Comparison of ENCODE assay signal across 10 cellular contexts in the genomic region with DNA sequence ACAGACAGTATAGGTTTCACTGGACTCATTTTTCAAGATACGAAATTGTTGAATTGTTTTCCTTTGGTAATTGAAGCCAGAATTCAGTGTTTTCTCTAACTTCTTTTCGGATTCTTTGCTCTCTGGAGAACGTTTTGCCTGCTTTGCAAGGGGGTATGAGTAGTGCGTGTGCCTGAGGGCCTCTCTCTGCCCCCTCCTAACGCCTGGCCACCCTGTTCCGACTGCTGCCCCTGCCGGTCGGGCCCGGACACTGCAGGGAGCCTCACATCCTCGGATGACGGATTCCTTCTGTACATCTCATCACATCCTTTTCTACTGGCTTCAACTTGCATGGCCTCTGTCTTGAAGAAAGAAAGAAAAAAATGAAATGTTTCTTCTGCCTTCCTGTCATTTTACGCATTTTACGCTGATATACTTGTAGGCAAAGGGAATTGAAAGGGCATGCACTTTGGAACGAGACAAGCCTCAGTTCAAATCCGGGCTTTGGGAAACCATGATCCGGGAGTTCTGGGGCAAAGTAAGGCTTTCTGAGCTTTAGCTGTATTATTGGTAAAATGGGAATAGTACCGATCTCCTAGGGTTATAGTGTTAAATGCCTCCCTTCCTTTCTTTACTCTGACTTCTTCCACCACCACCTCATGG.
DNase-seq lines count a peak whose midpoint lies in the region; ATAC-seq and TF ChIP-seq lines count a peak whose summit lies in the region.
"Had no signal": no experiment of that assay in that cellular context is flagged by ENCODE, and none has a peak within 500 bp of the region (broad histone marks: within the 10 kb centered on the region; RNA-seq: fewer than 3 reads in every experiment).

No MANE protein-coding gene starts in this region.

- ATAC-seq in HG02852 (IDR thresholded peaks at IDR 0.05; ENCODE audit: unreplicated experiment) (no peak), HG03342 (IDR thresholded peaks at IDR 0.05; ENCODE audit: unreplicated experiment) (no peak), HG03520 (IDR thresholded peaks at IDR 0.05; ENCODE audit: unreplicated experiment) (no peak)

- H3K9me3 Mint-ChIP-seq in mesothelial cell of epicardium: peaks cover 5% of the 10 kb centered on the region

- no peak overlapping the region for H3K27ac Mint-ChIP-seq in mesothelial cell of epicardium
- H3K27ac Mint-ChIP-seq: IgD-negative memory B cell had no signal

- peaks cover 18% of the 10 kb centered on the region for H3K4me1 Mint-ChIP-seq in mesothelial cell of epicardium

- no peaks in the 10 kb centered on the region for H3K36me3 ChIP-seq in BJ (ENCODE audit: control insufficient read depth, insufficient read depth, low read length)

- CTCF ChIA-PET in BJ (lab: Yijun Ruan, JAX): interaction anchor here (1.2 to 3.5 kb wide), 6 partner anchors 9 to 45 kb away, joined by 3 to 18 read pairs (median 4); no protein-coding TSS in a partner anchor

- POLR2A ChIA-PET in BJ (lab: Charles Lee): no interaction called here

- no peak overlapping the region for H3K4me3 Mint-ChIP-seq in mesothelial cell of epicardium
- H3K4me3 Mint-ChIP-seq: IgD-negative memory B cell had no signal

- H3K36me3 Mint-ChIP-seq in mesothelial cell of epicardium: peaks cover 5% of the 10 kb centered on the region

- H3K27me3 Mint-ChIP-seq in mesothelial cell of epicardium (ENCODE audit: low read depth): no peaks in the 10 kb centered on the region

- no peak overlapping the region for H3K4me3 ChIP-seq in BJ (ENCODE audit: low read depth, low read length)
- H3K4me3 ChIP-seq in epithelial cell of esophagus (ENCODE audit: low read length): no peak overlapping the region

- TF ChIP-seq CTCF in BJ (IDR thresholded peaks at IDR 0.05; ENCODE audit: insufficient read depth, low read depth, low read length) (peak; percentile 91), epithelial cell of esophagus (IDR thresholded peaks at IDR 0.05; ENCODE audit: insufficient read depth, low read depth, low read length, missing control alignments) (peak; percentile 83), mesothelial cell of epicardium (IDR thresholded peaks at IDR 0.05; ENCODE audit: unreplicated experiment) (peak; percentile 80)

- DNase-seq in BJ (ENCODE audit: low read depth) (no peak), NCI-H82 treated with DMSO at 0.1 percent for 48 hours (lab: John Stamatoyannopoulos, UW; ENCODE audit: unreplicated experiment) (peak; percentile 17), epithelial cell of esophagus (ENCODE audit: low read depth) (peak; percentile 49), mesothelial cell of epicardium (ENCODE audit: low spot score in 2 of 2, unreplicated experiment in 2 of 2) (peak; percentile 42 to 70)
- DNase-seq in NK-92 treated with Interleukin-12 subunit alpha and Interleukin-12 subunit beta, amount 100 ng/mL, for 24 hours (lab: John Stamatoyannopoulos, UW): no peak
- DNase-seq: stimulated activated CD8-positive, alpha-beta memory T cell treated with anti-CD3 and anti-CD28 coated beads, Interleukin-4, amount 100 ng/mL, for 48 hours had no signal

- no peaks in the 10 kb centered on the region for H3K27me3 ChIP-seq in BJ (ENCODE audit: control insufficient read depth, insufficient read depth, low read length)

Comparison
In these comparisons a context has a peak if more than half of its experiments do, and no peak if none do; other contexts are left out.
1. DNase-seq: peak in NCI-H82 treated with DMSO at 0.1 percent for 48 hours (single experiment), epithelial cell of esophagus (single experiment) and mesothelial cell of epicardium (2 of 2); none in BJ (single experiment) and NK-92 treated with Interleukin-12 subunit alpha and Interleukin-12 subunit beta, amount 100 ng/mL, for 24 hours (single experiment).
2. Peak in every context shown above with its lines, with median percentiles within 50 percentile points of each other: CTCF ChIP-seq.